9 cellular contexts compared by ENCODE assay signal in genomic region chr9:27888661-27889295, GRCh38.
DNase-seq lines count a peak whose midpoint lies in the region; ATAC-seq and TF ChIP-seq lines count a peak whose summit lies in the region.
"Had no signal": no experiment of that assay in that cellular context is flagged by ENCODE, and none has a peak within 500 bp of the region (broad histone marks: within the 10 kb centered on the region; RNA-seq: fewer than 3 reads in every experiment).

No MANE protein-coding gene starts in this region.

- peak; percentile 49 to 83 (median 76) for TF ChIP-seq CTCF in right lobe of liver (IDR thresholded peaks at IDR 0.05)

- peak; percentile 73 for TF ChIP-seq RAD21 in Ishikawa (IDR thresholded peaks at IDR 0.05; ENCODE audit: low read depth)

- no peaks in the 10 kb centered on the region for H3K27me3 ChIP-seq in right lobe of liver

- peak; percentile 72 for DNase-seq in activated effector memory CD4-positive, alpha-beta T cell treated with anti-CD3 and anti-CD28 coated beads, Interleukin-2, amount 50 U/mL, for 16 hours
- no peak for DNase-seq in activated effector memory CD4-positive, alpha-beta T cell treated with Interleukin-2 at 50 U/mL for 16 hours
- peak; percentile 67 to 72 for DNase-seq in activated T-cell treated with anti-CD3 and anti-CD28 coated beads, Interleukin-2, amount 50 U/mL, for 48 hours
- peak in 2 of 3 donors; percentile 51 to 56 for DNase-seq in right lobe of liver
- no peak for DNase-seq in mesenteric fat pad (ENCODE audit: low spot score)
- no peak for DNase-seq in T1000 (lab: John Stamatoyannopoulos, UW)

- H3K4me1 ChIP-seq in right lobe of liver, result no peaks in the 10 kb centered on the region

- H3K9me3 ChIP-seq in right lobe of liver, result no peaks in the 10 kb centered on the region
- H3K9me3 ChIP-seq: thoracic aorta had no signal

- no peak overlapping the region for H3K27ac ChIP-seq in right lobe of liver
- H3K27ac ChIP-seq: thoracic aorta had no signal

- H3K4me3 ChIP-seq in right lobe of liver, result no peak overlapping the region
- H3K4me3 ChIP-seq: thoracic aorta had no signal

- WGBS in right lobe of liver (ENCODE audit: insufficient coverage, low coverage, low lambda C conversion rate, missing lambda C conversion rate), result 68% methylated on average over 2 of the region's 2 CpGs

- TF ChIP-seq EP300 in Ishikawa (IDR thresholded peaks at IDR 0.05; ENCODE audit: borderline replicate concordance), result no peak

- TF ChIP-seq POLR2A in right lobe of liver (IDR thresholded peaks at IDR 0.05), result no peak

- H3K36me3 ChIP-seq in right lobe of liver, result no peaks in the 10 kb centered on the region
- H3K36me3 ChIP-seq: thoracic aorta had no signal

- ATAC-seq in GM21825 (IDR thresholded peaks at IDR 0.05; ENCODE audit: unreplicated experiment) (peak; percentile 99), right lobe of liver (peak; percentile 66 to 91 (median 84))

- intact Hi-C loops in right lobe of liver (cut with DNase I), result loop anchor here in 1 of 2 donors (10.0 kb wide), 1 partner anchor 164 kb away; no protein-coding TSS in a partner anchor

TF ChIP-seq in Ishikawa, 13 proteins besides CTCF, POLR2A, EP300 and RAD21:
- TF ChIP-seq, protein P1, sequence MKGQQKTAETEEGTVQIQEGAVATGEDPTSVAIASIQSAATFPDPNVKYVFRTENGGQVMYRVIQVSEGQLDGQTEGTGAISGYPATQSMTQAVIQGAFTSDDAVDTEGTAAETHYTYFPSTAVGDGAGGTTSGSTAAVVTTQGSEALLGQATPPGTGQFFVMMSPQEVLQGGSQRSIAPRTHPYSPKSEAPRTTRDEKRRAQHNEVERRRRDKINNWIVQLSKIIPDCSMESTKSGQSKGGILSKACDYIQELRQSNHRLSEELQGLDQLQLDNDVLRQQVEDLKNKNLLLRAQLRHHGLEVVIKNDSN (IDR thresholded peaks at IDR 0.05), result peak; percentile 59
- TF ChIP-seq TCF12 (IDR thresholded peaks at IDR 0.05; ENCODE audit: low read depth), result no peak
- no peak for TF ChIP-seq CREB1 (IDR thresholded peaks at IDR 0.05; ENCODE audit: low read depth)
- TF ChIP-seq TEAD4 (IDR thresholded peaks at IDR 0.05), result no peak
- TF ChIP-seq, protein P2, sequence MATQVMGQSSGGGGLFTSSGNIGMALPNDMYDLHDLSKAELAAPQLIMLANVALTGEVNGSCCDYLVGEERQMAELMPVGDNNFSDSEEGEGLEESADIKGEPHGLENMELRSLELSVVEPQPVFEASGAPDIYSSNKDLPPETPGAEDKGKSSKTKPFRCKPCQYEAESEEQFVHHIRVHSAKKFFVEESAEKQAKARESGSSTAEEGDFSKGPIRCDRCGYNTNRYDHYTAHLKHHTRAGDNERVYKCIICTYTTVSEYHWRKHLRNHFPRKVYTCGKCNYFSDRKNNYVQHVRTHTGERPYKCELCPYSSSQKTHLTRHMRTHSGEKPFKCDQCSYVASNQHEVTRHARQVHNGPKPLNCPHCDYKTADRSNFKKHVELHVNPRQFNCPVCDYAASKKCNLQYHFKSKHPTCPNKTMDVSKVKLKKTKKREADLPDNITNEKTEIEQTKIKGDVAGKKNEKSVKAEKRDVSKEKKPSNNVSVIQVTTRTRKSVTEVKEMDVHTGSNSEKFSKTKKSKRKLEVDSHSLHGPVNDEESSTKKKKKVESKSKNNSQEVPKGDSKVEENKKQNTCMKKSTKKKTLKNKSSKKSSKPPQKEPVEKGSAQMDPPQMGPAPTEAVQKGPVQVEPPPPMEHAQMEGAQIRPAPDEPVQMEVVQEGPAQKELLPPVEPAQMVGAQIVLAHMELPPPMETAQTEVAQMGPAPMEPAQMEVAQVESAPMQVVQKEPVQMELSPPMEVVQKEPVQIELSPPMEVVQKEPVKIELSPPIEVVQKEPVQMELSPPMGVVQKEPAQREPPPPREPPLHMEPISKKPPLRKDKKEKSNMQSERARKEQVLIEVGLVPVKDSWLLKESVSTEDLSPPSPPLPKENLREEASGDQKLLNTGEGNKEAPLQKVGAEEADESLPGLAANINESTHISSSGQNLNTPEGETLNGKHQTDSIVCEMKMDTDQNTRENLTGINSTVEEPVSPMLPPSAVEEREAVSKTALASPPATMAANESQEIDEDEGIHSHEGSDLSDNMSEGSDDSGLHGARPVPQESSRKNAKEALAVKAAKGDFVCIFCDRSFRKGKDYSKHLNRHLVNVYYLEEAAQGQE (IDR thresholded peaks at IDR 0.05; ENCODE audit: low read depth), result no peak
- no peak for TF ChIP-seq EGR1 (IDR thresholded peaks at IDR 0.05)
- TF ChIP-seq YY1 (IDR thresholded peaks at IDR 0.05; ENCODE audit: low read depth), result 0 out of 2 replicates have a peak, but pooled peaks have one; percentile 24
- no peak for TF ChIP-seq FOXM1 (IDR thresholded peaks at IDR 0.05; ENCODE audit: borderline replicate concordance, low read depth)
- TF ChIP-seq ZBTB7A (IDR thresholded peaks at IDR 0.05; ENCODE audit: low read depth), result no peak
- TF ChIP-seq CEBPB (IDR thresholded peaks at IDR 0.05), result no peak
- no peak for TF ChIP-seq NFIC (IDR thresholded peaks at IDR 0.05)
- peak; percentile 72 for TF ChIP-seq MAX (IDR thresholded peaks at IDR 0.05)
- no peak for TF ChIP-seq TAF1 (IDR thresholded peaks at IDR 0.05; ENCODE audit: low read depth)

Comparison
In these comparisons a context has a peak if more than half of its experiments do, and no peak if none do; other contexts are left out.
1. DNase-seq: peak in activated effector memory CD4-positive, alpha-beta T cell treated with anti-CD3 and anti-CD28 coated beads, Interleukin-2, amount 50 U/mL, for 16 hours (single experiment), activated T-cell treated with anti-CD3 and anti-CD28 coated beads, Interleukin-2, amount 50 U/mL, for 48 hours (2 of 2) and right lobe of liver (2 of 3); none in activated effector memory CD4-positive, alpha-beta T cell treated with Interleukin-2 at 50 U/mL for 16 hours (single experiment), mesenteric fat pad (single experiment) and T1000 (single experiment).